Comparison of ENCODE assay signal across 9 cellular contexts in genomic region chr4:119209077-119209476, GRCh38. TPM values are rescaled to one million over a fixed set of nuclear protein-coding genes. Genes with fewer than 3 reads are reported as not detected.
DNase-seq lines count a peak whose midpoint lies in the region; ATAC-seq lines count a peak whose summit lies in the region.
"Had no signal": no experiment of that assay in that cellular context is flagged by ENCODE, and none has a peak within 500 bp of the region (broad histone marks: within the 10 kb centered on the region; RNA-seq: fewer than 3 reads in every experiment).

No MANE protein-coding gene starts in this region.

- H3K4me1 Mint-ChIP-seq in T-helper 2 cell treated with Interferon-gamma antibody and Interleukin-4, amounts not matched to agents 5 μg/mL and 100 μg/mL, for 36 hours (ENCODE audit: low read depth): peaks cover 27% of the 10 kb centered on the region

- H3K27me3 Mint-ChIP-seq in T-helper 2 cell treated with Interferon-gamma antibody and Interleukin-4, amounts not matched to agents 5 μg/mL and 100 μg/mL, for 36 hours (ENCODE audit: low read depth): peaks cover 8% of the 10 kb centered on the region

- peak; percentile 45 for ATAC-seq in stimulated activated naive CD8-positive, alpha-beta T cell treated with anti-CD3 and anti-CD28 coated beads, Interleukin-15, Interleukin-2, amounts not matched to agents 100 U/mL and 50 U/mL, for 24 hours
- no peak for ATAC-seq in GM19351 (IDR thresholded peaks at IDR 0.05; ENCODE audit: unreplicated experiment)

- H3K4me3 Mint-ChIP-seq in T-helper 2 cell treated with Interferon-gamma antibody and Interleukin-4, amounts not matched to agents 5 μg/mL and 100 μg/mL, for 36 hours: no peak overlapping the region

- peak overlapping the region; percentile 27 for H3K27ac Mint-ChIP-seq in T-helper 2 cell treated with Interferon-gamma antibody and Interleukin-4, amounts not matched to agents 5 μg/mL and 100 μg/mL, for 36 hours

- peak; percentile 20 for DNase-seq in activated gamma-delta T cell treated with anti-CD3 and anti-CD28 coated beads, Interleukin-2, amount 50 U/mL, for 16 hours (ENCODE audit: low read depth)
- DNase-seq in activated gamma-delta T cell treated with Interleukin-2 at 50 U/mL for 16 hours (no peak), fibroblast of peridontal ligament (ENCODE audit: extremely low read depth) (peak; percentile 95), cerebellum (ENCODE audit: low spot score) (no peak), midbrain (lab: John Stamatoyannopoulos, UW) (no peak)
- DNase-seq in T-helper 2 cell treated with Interferon-gamma antibody and Interleukin-4, amounts not matched to agents 5 μg/mL and 100 μg/mL, for 36 hours (ENCODE audit: low spot score): peak; percentile 69
- DNase-seq in stimulated activated naive CD8-positive, alpha-beta T cell treated with anti-CD3 and anti-CD28 coated beads, Interleukin-15, Interleukin-2, amounts not matched to agents 100 U/mL and 50 U/mL, for 24 hours: peak; percentile 52
- DNase-seq: DND-41 had no signal

- no peaks in the 10 kb centered on the region for H3K36me3 Mint-ChIP-seq in T-helper 2 cell treated with Interferon-gamma antibody and Interleukin-4, amounts not matched to agents 5 μg/mL and 100 μg/mL, for 36 hours (ENCODE audit: low read depth)

- H3K9me3 Mint-ChIP-seq in T-helper 2 cell treated with Interferon-gamma antibody and Interleukin-4, amounts not matched to agents 5 μg/mL and 100 μg/mL, for 36 hours: no peaks in the 10 kb centered on the region

RNA-seq across cellular contexts. Expression of gene USP53, which starts 3.4 kb away (rescaled TPM):
- total RNA-seq in cerebellum: 13.8 TPM

Comparison
In these comparisons a context has a peak if more than half of its experiments do, and no peak if none do; other contexts are left out.
1. DNase-seq: peak in activated gamma-delta T cell treated with anti-CD3 and anti-CD28 coated beads, Interleukin-2, amount 50 U/mL, for 16 hours (single experiment), T-helper 2 cell treated with Interferon-gamma antibody and Interleukin-4, amounts not matched to agents 5 μg/mL and 100 μg/mL, for 36 hours (single experiment), fibroblast of peridontal ligament (single experiment) and stimulated activated naive CD8-positive, alpha-beta T cell treated with anti-CD3 and anti-CD28 coated beads, Interleukin-15, Interleukin-2, amounts not matched to agents 100 U/mL and 50 U/mL, for 24 hours (single experiment); none in activated gamma-delta T cell treated with Interleukin-2 at 50 U/mL for 16 hours (single experiment), cerebellum (single experiment) and midbrain (single experiment).